9 cellular contexts compared by ENCODE assay signal in genomic region chr12:48973992-48974673, GRCh38. TPM values are rescaled to one million over a fixed set of nuclear protein-coding genes. Genes with fewer than 3 reads are reported as not detected.
A peak's percentile ranks its signal among the peaks of the same experiment; 100 is the strongest.
DNase-seq lines count a peak whose midpoint lies in the region; ATAC-seq, FAIRE-seq and TF ChIP-seq lines count a peak whose summit lies in the region.
"Had no signal": no experiment of that assay in that cellular context is flagged by ENCODE, and none has a peak within 500 bp of the region (broad histone marks: within the 10 kb centered on the region; RNA-seq: fewer than 3 reads in every experiment).

No MANE protein-coding gene starts in this region.

- intact Hi-C loops in kidney (cut with DNase I): no loop called here
- intact Hi-C loops in uterus (cut with DNase I; ENCODE audit: low total_unique reads): no loop called here

- peaks cover 5 to 21% of the 10 kb centered on the region in 2 donors for H3K4me1 ChIP-seq in kidney (ENCODE audit: control insufficient read depth in 1 of 2, insufficient read depth in 1 of 2, low read depth in 1 of 2, low read length in 2 of 2)
- H3K4me1 ChIP-seq in uterus: peaks cover 0 to 19% of the 10 kb centered on the region in 2 donors

- no peak for FAIRE-seq in kidney (lab: Jason Lieb, UNC)

- no peak overlapping the region for H3K27ac ChIP-seq in kidney (ENCODE audit: low read depth in 2 of 2, low read length in 2 of 2)
- no peak overlapping the region for H3K27ac ChIP-seq in uterus

- in situ Hi-C loops in astrocyte of the spinal cord (cut with HindIII; ENCODE audit: low sequenced_read_pairs): no loop called here

- no peak for TF ChIP-seq POLR2A in uterus (IDR thresholded peaks at IDR 0.05)

- H3K9me3 ChIP-seq in kidney (ENCODE audit: control insufficient read depth in 1 of 2, low read length in 2 of 2) (no peaks in the 10 kb centered on the region), uterus (no peaks in the 10 kb centered on the region)

- TF ChIP-seq CTCF in astrocyte of the spinal cord (IDR thresholded peaks at IDR 0.05; ENCODE audit: low read depth, low read length) (peak; percentile 74), kidney (IDR thresholded peaks at IDR 0.05; ENCODE audit: borderline replicate concordance, extremely low read depth, insufficient read depth) (peak; percentile 48), uterus (IDR thresholded peaks at IDR 0.05) (peak in 3 of 4 experiments; percentile 10 to 13 (median 10))

- H3K27me3 ChIP-seq in uterus: peaks cover 31 to 42% of the 10 kb centered on the region in 2 donors

- DNase-seq in activated effector memory CD4-positive, alpha-beta T cell treated with anti-CD3 and anti-CD28 coated beads, Interleukin-2, amount 50 U/mL, for 16 hours: peak; percentile 75
- no peak for DNase-seq in activated effector memory CD4-positive, alpha-beta T cell treated with Interleukin-2 at 50 U/mL for 16 hours
- DNase-seq in astrocyte of the spinal cord (ENCODE audit: low read depth, low spot score): peak; percentile 42
- DNase-seq in kidney: no peak
- DNase-seq in uterus: no peak
- no peak for DNase-seq in NCI-H1417 (lab: John Stamatoyannopoulos, UW)
- no peak for DNase-seq in hippocampal formation (lab: John Stamatoyannopoulos, UW)

- H3K9ac ChIP-seq in kidney (ENCODE audit: low read length in 2 of 2): no peak overlapping the region

- ATAC-seq in HG03378 (IDR thresholded peaks at IDR 0.05; ENCODE audit: unreplicated experiment): no peak

- H3K36me3 ChIP-seq in kidney (ENCODE audit: control insufficient read depth in 1 of 2, insufficient read depth in 2 of 2, low read length in 2 of 2) (no peaks in the 10 kb centered on the region), uterus (no peaks in the 10 kb centered on the region)

- H3K4me3 ChIP-seq in astrocyte of the spinal cord (ENCODE audit: low read depth, low read length) (no peak overlapping the region), kidney (ENCODE audit: low read length in 2 of 2) (no peak overlapping the region), uterus (no peak overlapping the region)

RNA-seq across cellular contexts. Expression of gene WNT10B, which starts 2.6 kb away (rescaled TPM):
- total RNA-seq in kidney: 1.9 TPM
- not detected for polyA plus RNA-seq in kidney (ENCODE audit: insufficient read depth, low read depth, low replicate concordance)
- under 1 TPM in 1 of 4 donors, not detected in 3; 0.35 TPM for total RNA-seq in uterus

RNA-seq across cellular contexts. Expression of gene WNT1, which starts 4.0 kb away (rescaled TPM):
- total RNA-seq in kidney (not detected), uterus (not detected)
- polyA plus RNA-seq in kidney (ENCODE audit: insufficient read depth, low read depth, low replicate concordance): not detected
- total RNA-seq: SK-MEL-5 had no signal

RNA-seq across cellular contexts. Expression of gene ARF3, which starts 16.8 kb away (rescaled TPM):
- total RNA-seq in kidney (229 TPM), uterus (100 to 1,000 TPM in 1 of 4 donors, 10 to 100 TPM in 2, 1 to 10 TPM in 1; 6.9 to 117 (median 29.7) TPM)
- 111 TPM for polyA plus RNA-seq in kidney (ENCODE audit: insufficient read depth, low read depth, low replicate concordance)

RNA-seq across cellular contexts. Expression of gene DDN, which starts 25.0 kb away (rescaled TPM):
- total RNA-seq in kidney (not detected), uterus (under 1 TPM in 1 of 4 donors, not detected in 3; 0.18 TPM)
- polyA plus RNA-seq in kidney (ENCODE audit: insufficient read depth, low read depth, low replicate concordance): 27.0 TPM

RNA-seq across cellular contexts. Expression of gene PRKAG1, which starts 44.4 kb away (rescaled TPM):
- 57.1 TPM for total RNA-seq in kidney
- 58.4 TPM for polyA plus RNA-seq in kidney (ENCODE audit: insufficient read depth, low read depth, low replicate concordance)
- total RNA-seq in uterus: 10 to 100 TPM; 34.7 to 46.6 (median 39.6) TPM

Comparison
In these comparisons a context has a peak if more than half of its experiments do, and no peak if none do; other contexts are left out.
1. DNase-seq: peak in activated effector memory CD4-positive, alpha-beta T cell treated with anti-CD3 and anti-CD28 coated beads, Interleukin-2, amount 50 U/mL, for 16 hours (single experiment) and astrocyte of the spinal cord (single experiment); none in activated effector memory CD4-positive, alpha-beta T cell treated with Interleukin-2 at 50 U/mL for 16 hours (single experiment), kidney (single experiment), uterus (0 of 2), NCI-H1417 (0 of 3) and hippocampal formation (0 of 2).
2. CTCF ChIP-seq: peak in every context shown above with its lines; median percentile 74 in astrocyte of the spinal cord; 48 in kidney; 10 in uterus.